20 cellular contexts compared by ENCODE assay signal in genomic region chr7:47678641-47679380, GRCh38.
DNase-seq lines count a peak whose midpoint lies in the region; ATAC-seq, FAIRE-seq and TF ChIP-seq lines count a peak whose summit lies in the region.
"Had no signal": no experiment of that assay in that cellular context is flagged by ENCODE, and none has a peak within 500 bp of the region (broad histone marks: within the 10 kb centered on the region; RNA-seq: fewer than 3 reads in every experiment).

No MANE protein-coding gene starts in this region.

- intact Hi-C loops in MCF 10A (cut with micrococcal nuclease) = loop anchor here (10.0 kb wide), 1 partner anchor 76 kb away; no protein-coding TSS in a partner anchor
- intact Hi-C loops in mammary epithelial cell (cut with micrococcal nuclease) = no loop called here
- intact Hi-C loops in testis (cut with DNase I; ENCODE audit: low total_unique reads) = no loop called here

- no peak for ATAC-seq in GM21529 (IDR thresholded peaks at IDR 0.05; ENCODE audit: unreplicated experiment)
- ATAC-seq: HCT116 had no signal

- H3K4me2 ChIP-seq in mammary epithelial cell (ENCODE audit: insufficient read depth, low read depth, low read length) (no peak overlapping the region), neural progenitor cell (no peak overlapping the region)

- H2AFZ ChIP-seq in mammary epithelial cell (ENCODE audit: low read depth, low read length) = no peak overlapping the region
- no peak overlapping the region for H2AFZ ChIP-seq in neural progenitor cell (replicated peaks)

- no TSS peak for BruUV-seq in MCF 10A (replicated peaks; lab: Mats Ljungman, UMichigan)
- BruUV-seq in mammary epithelial cell (replicated peaks; lab: Mats Ljungman, UMichigan) = no TSS peak

- H3K27ac ChIP-seq in mammary epithelial cell (ENCODE audit: insufficient read depth, low read depth, low read length) (no peak overlapping the region), neural progenitor cell (no peak overlapping the region), testis (no peak overlapping the region)
- H3K27ac ChIP-seq: 22Rv1, HL-60, Peyer's patch had no signal

- H3K4me3 Mint-ChIP-seq in MCF 10A (ENCODE audit: unreplicated experiment) (no peak overlapping the region), neural progenitor cell (no peak overlapping the region)
- H3K4me3 Mint-ChIP-seq: CD4-positive, alpha-beta T cell had no signal

- no peak overlapping the region for H3K4me3 ChIP-seq in mammary epithelial cell (replicated peaks in 1 of 3; ENCODE audit: insufficient read depth in 1 of 3, low read depth in 2 of 3, low read length in 3 of 3)
- no peak overlapping the region for H3K4me3 ChIP-seq in bronchial epithelial cell (ENCODE audit: low read depth, low read length)
- H3K4me3 ChIP-seq in neural progenitor cell = no peak overlapping the region
- no peak overlapping the region for H3K4me3 ChIP-seq in testis
- H3K4me3 ChIP-seq: Peyer's patch had no signal

- no peaks in the 10 kb centered on the region for H3K79me2 ChIP-seq in mammary epithelial cell (ENCODE audit: insufficient read depth, low read length)
- H3K79me2 ChIP-seq in neural progenitor cell (ENCODE audit: low read depth) = no peaks in the 10 kb centered on the region

- H3K9me3 ChIP-seq in mammary epithelial cell (replicated peaks; ENCODE audit: insufficient read depth, low read length) = no peaks in the 10 kb centered on the region
- no peaks in the 10 kb centered on the region for H3K9me3 ChIP-seq in neural progenitor cell (ENCODE audit: low read depth)
- no peaks in the 10 kb centered on the region for H3K9me3 ChIP-seq in testis
- H3K9me3 ChIP-seq: BE2C, Peyer's patch had no signal

- TF ChIP-seq CTCF in MCF 10A (IDR thresholded peaks at IDR 0.05; ENCODE audit: unreplicated experiment) (no peak), mammary epithelial cell (conservative IDR thresholded peaks at IDR 0.05 in 1 of 2, IDR thresholded peaks at IDR 0.05 in 1 of 2; ENCODE audit: extremely low read depth in 1 of 2, insufficient read depth in 1 of 2, low read depth in 1 of 2, low read length in 2 of 2) (no peak), bronchial epithelial cell (IDR thresholded peaks at IDR 0.05; ENCODE audit: insufficient read depth, low read length, severe bottlenecking) (no peak), neural progenitor cell (IDR thresholded peaks at IDR 0.05) (no peak), testis (IDR thresholded peaks at IDR 0.05) (no peak)

- dilution Hi-C loops in mammary epithelial cell (cut with HindIII; ENCODE audit: low sequenced_read_pairs) = no loop called here

- H3K27me3 Mint-ChIP-seq in MCF 10A (ENCODE audit: insufficient read depth, unreplicated experiment) (no peaks in the 10 kb centered on the region), neural progenitor cell (ENCODE audit: insufficient read depth, low read depth) (peaks cover 6% of the 10 kb centered on the region)
- H3K27me3 Mint-ChIP-seq: CD4-positive, alpha-beta T cell had no signal

- FAIRE-seq in bronchial epithelial cell (lab: Jason Lieb, UNC) = peak; percentile 86
- FAIRE-seq: HTR-8/SVneo had no signal

- 99% methylated on average over 6 of the region's 6 CpGs for WGBS in mammary epithelial cell (ENCODE audit: low coverage, missing lambda C conversion rate)
- 92 to 93% methylated on average over 6 of the region's 6 CpGs for WGBS in testis, 2 donors

- in situ Hi-C loops in mammary epithelial cell (cut with MboI; ENCODE audit: low sequenced_read_pairs in 2 of 2) = no loop called here

- H3F3A ChIP-seq in neural progenitor cell (ENCODE audit: low read depth) = peaks cover 10% of the 10 kb centered on the region

- CTCF ChIA-PET in MCF 10A (lab: Yijun Ruan, JAX) (interaction anchor here (0.6 kb wide), 1 partner anchor 393 kb away, joined by 3 read pairs; no protein-coding TSS in a partner anchor), mammary epithelial cell (lab: Charles Lee; ENCODE audit: low non-redundant PET) (no interaction called here)

- H3K4me1 Mint-ChIP-seq in MCF 10A (ENCODE audit: insufficient read depth, unreplicated experiment) (peaks cover 21% of the 10 kb centered on the region), neural progenitor cell (peaks cover 8% of the 10 kb centered on the region)

- H3K9ac ChIP-seq in mammary epithelial cell (ENCODE audit: insufficient read depth, low read length) = no peak overlapping the region
- no peak overlapping the region for H3K9ac ChIP-seq in neural progenitor cell

- H3K4me1 ChIP-seq in mammary epithelial cell (ENCODE audit: insufficient read depth, low read length) (no peaks in the 10 kb centered on the region), neural progenitor cell (peaks cover 24% of the 10 kb centered on the region), testis (no peaks in the 10 kb centered on the region)
- H3K4me1 ChIP-seq: BE2C, Peyer's patch had no signal

- H3K36me3 ChIP-seq in mammary epithelial cell (ENCODE audit: insufficient read depth, low read length) (no peaks in the 10 kb centered on the region), bronchial epithelial cell (ENCODE audit: control insufficient read depth, insufficient read depth, low read length) (no peaks in the 10 kb centered on the region), neural progenitor cell (no peaks in the 10 kb centered on the region), testis (ENCODE audit: low read depth, missing control alignments) (no peaks in the 10 kb centered on the region)
- H3K36me3 ChIP-seq: BE2C, Peyer's patch had no signal

- H3K27me3 ChIP-seq in mammary epithelial cell (ENCODE audit: insufficient read depth, low read length) (no peaks in the 10 kb centered on the region), bronchial epithelial cell (ENCODE audit: control insufficient read depth, insufficient read depth, low read length) (no peaks in the 10 kb centered on the region), neural progenitor cell (no peaks in the 10 kb centered on the region), testis (no peaks in the 10 kb centered on the region)
- H3K27me3 ChIP-seq: BE2C, Peyer's patch had no signal

- TF ChIP-seq POLR2A in testis (IDR thresholded peaks at IDR 0.05) = no peak

- H3K27ac Mint-ChIP-seq in MCF 10A (ENCODE audit: low read depth, unreplicated experiment) (peak overlapping the region; percentile 78), neural progenitor cell (peak overlapping the region; percentile 15)
- H3K27ac Mint-ChIP-seq: CD4-positive, alpha-beta T cell had no signal

- peaks cover 8% of the 10 kb centered on the region for H3K9me3 Mint-ChIP-seq in MCF 10A (ENCODE audit: unreplicated experiment)
- peaks cover 4% of the 10 kb centered on the region for H3K9me3 Mint-ChIP-seq in neural progenitor cell
- H3K9me3 Mint-ChIP-seq: CD4-positive, alpha-beta T cell had no signal

- H4K20me1 ChIP-seq in mammary epithelial cell (ENCODE audit: insufficient read depth, low read length) (no peaks in the 10 kb centered on the region), neural progenitor cell (ENCODE audit: low read depth) (no peaks in the 10 kb centered on the region)

- DNase-seq in MCF 10A (ENCODE audit: unreplicated experiment) (no peak), mammary epithelial cell (no peak), bronchial epithelial cell (ENCODE audit: low read depth) (no peak), neural progenitor cell (ENCODE audit: low spot score) (no peak), testis (no peak), LoVo (ENCODE audit: low spot score) (no peak), SW480 (ENCODE audit: low spot score) (no peak)
- DNase-seq: BE2C; CD4-positive, alpha-beta T cell; NCI-H1048; NCI-H2081 treated with DMSO at 0.1 percent for 48 hours; NCI-H510A treated with DMSO at 0.1 percent for 48 hours; NCI-H82; Peyer's patch; SHP77 had no signal

- no peaks in the 10 kb centered on the region for H3K36me3 Mint-ChIP-seq in MCF 10A (ENCODE audit: insufficient read depth, unreplicated experiment)
- H3K36me3 Mint-ChIP-seq in neural progenitor cell = no peaks in the 10 kb centered on the region

- POLR2A ChIA-PET in MCF 10A (lab: Yijun Ruan, JAX) = interaction anchor here (0.7 to 4.0 kb wide), 4 partner anchors 9 to 105 kb away, joined by 3 to 13 read pairs (median 8); no protein-coding TSS in a partner anchor
